ENCODE assay signal across 9 cellular contexts in genomic region chr15:65612616-65612946, GRCh38. TPM values are rescaled to one million over a fixed set of nuclear protein-coding genes. Genes with fewer than 3 reads are reported as not detected.
DNase-seq lines count a peak whose midpoint lies in the region; ATAC-seq and TF ChIP-seq lines count a peak whose summit lies in the region.
"Had no signal": no experiment of that assay in that cellular context is flagged by ENCODE, and none has a peak within 500 bp of the region (broad histone marks: within the 10 kb centered on the region; RNA-seq: fewer than 3 reads in every experiment).

No MANE protein-coding gene starts in this region.

- H2AK9ac ChIP-seq in IMR-90 (replicated peaks; ENCODE audit: low read depth, low read length, poor library complexity) = peak overlapping the region; percentile 17

- no TSS peak for BruUV-seq in IMR-90 (replicated peaks; lab: Mats Ljungman, UMichigan)

- no peaks in the 10 kb centered on the region for H3K9me3 Mint-ChIP-seq in CD8-positive, alpha-beta T cell
- H3K9me3 Mint-ChIP-seq in central memory CD8-positive, alpha-beta T cell = no peaks in the 10 kb centered on the region
- no peaks in the 10 kb centered on the region for H3K9me3 Mint-ChIP-seq in neural crest cell

- H3K4me1 ChIP-seq in CD8-positive, alpha-beta T cell (ENCODE audit: insufficient read depth, low read length) = peaks cover 17% of the 10 kb centered on the region
- peaks cover 4% of the 10 kb centered on the region for H3K4me1 ChIP-seq in IMR-90 (ENCODE audit: control insufficient read depth, insufficient read depth, low read length)
- H3K4me1 ChIP-seq in prostate gland (replicated peaks) = peaks cover 4% of the 10 kb centered on the region

- no peak overlapping the region for H3K9ac ChIP-seq in IMR-90 (ENCODE audit: low read depth, low read length)

- no peaks in the 10 kb centered on the region for H3K9me3 ChIP-seq in CD8-positive, alpha-beta T cell (ENCODE audit: low read length)
- H3K9me3 ChIP-seq in IMR-90 (ENCODE audit: control insufficient read depth, insufficient read depth, low read length) = no peaks in the 10 kb centered on the region
- no peaks in the 10 kb centered on the region for H3K9me3 ChIP-seq in prostate gland

- peak overlapping the region; percentile 71; the same call in 1 of the 2 replicates for H3K23ac ChIP-seq in IMR-90 (ENCODE audit: low read depth, low read length)

- H3K4me2 ChIP-seq in IMR-90 (ENCODE audit: low read depth, low read length) = no peak overlapping the region

- no peak for DNase-seq in CD8-positive, alpha-beta T cell
- DNase-seq in IMR-90 (peak; percentile 21), neural crest cell (ENCODE audit: low read depth, low spot score) (no peak), NCI-H748 (lab: John Stamatoyannopoulos, UW; ENCODE audit: unreplicated experiment) (no peak), SIG-M5 treated with dmso at 0.1 percent for 504 hours (lab: John Stamatoyannopoulos, UW; ENCODE audit: unreplicated experiment) (no peak), prostate gland (ENCODE audit: low spot score) (no peak)
- DNase-seq in central memory CD8-positive, alpha-beta T cell (ENCODE audit: low spot score in 2 of 2) = no peak
- DNase-seq: activated CD4-positive, CD25-positive, alpha-beta regulatory T cell had no signal

- H3K4me3 Mint-ChIP-seq in CD8-positive, alpha-beta T cell = peak overlapping the region; percentile 97
- H3K4me3 Mint-ChIP-seq in central memory CD8-positive, alpha-beta T cell = peak overlapping the region; percentile 93
- peak overlapping the region; percentile 91 for H3K4me3 Mint-ChIP-seq in neural crest cell

- H3K36me3 ChIP-seq in CD8-positive, alpha-beta T cell (ENCODE audit: insufficient read depth, low read length) = no peaks in the 10 kb centered on the region
- no peaks in the 10 kb centered on the region for H3K36me3 ChIP-seq in IMR-90 (ENCODE audit: control insufficient read depth, insufficient read depth, low read length)
- H3K36me3 ChIP-seq in prostate gland = no peaks in the 10 kb centered on the region

- H2BK20ac ChIP-seq in IMR-90 (ENCODE audit: low read depth, low read length) = no peak overlapping the region

- no peak overlapping the region for H3K56ac ChIP-seq in IMR-90 (ENCODE audit: extremely low read depth, insufficient read depth, low read length)

- H3K4ac ChIP-seq in IMR-90 (ENCODE audit: low read depth, low read length) = 0 out of 2 replicates have a peak overlapping the region, but pooled peaks have one; percentile 9

- H3K27me3 Mint-ChIP-seq in CD8-positive, alpha-beta T cell (ENCODE audit: low read depth) = no peaks in the 10 kb centered on the region
- no peaks in the 10 kb centered on the region for H3K27me3 Mint-ChIP-seq in central memory CD8-positive, alpha-beta T cell
- H3K27me3 Mint-ChIP-seq in neural crest cell (ENCODE audit: low read depth) = no peaks in the 10 kb centered on the region

- peak overlapping the region; percentile 5 for H2AFZ ChIP-seq in IMR-90 (replicated peaks; ENCODE audit: low read length, poor library complexity)

- CTCF ChIA-PET in CD8-positive, alpha-beta T cell (lab: Charles Lee) = interaction anchor here (1.2 to 2.4 kb wide), 2 partner anchors 26 to 224 kb away, joined by 3 to 6 read pairs; no protein-coding TSS in a partner anchor
- CTCF ChIA-PET in IMR-90 (lab: Yijun Ruan, JAX) = no interaction called here

- POLR2A ChIA-PET in CD8-positive, alpha-beta T cell (lab: Charles Lee) = interaction anchor here (0.6 kb wide), 1 partner anchor 205 kb away, joined by 4 read pairs; no protein-coding TSS in a partner anchor
- POLR2A ChIA-PET in IMR-90 (lab: Charles Lee; ENCODE audit: unreplicated experiment) = no interaction called here

- no peak overlapping the region for H2BK120ac ChIP-seq in IMR-90 (ENCODE audit: low read depth, low read length)

- H4K5ac ChIP-seq in IMR-90 (ENCODE audit: low read depth, low read length) = no peak overlapping the region; the same call in 1 of the 2 replicates

- H4K91ac ChIP-seq in IMR-90 (ENCODE audit: insufficient read depth, low read depth, low read length) = no peak overlapping the region

- H3K4me1 Mint-ChIP-seq in CD8-positive, alpha-beta T cell (ENCODE audit: low read depth) = peaks cover 41% of the 10 kb centered on the region
- peaks cover 33% of the 10 kb centered on the region for H3K4me1 Mint-ChIP-seq in central memory CD8-positive, alpha-beta T cell
- H3K4me1 Mint-ChIP-seq in neural crest cell = peaks cover 34% of the 10 kb centered on the region

- no peak for ATAC-seq in CD8-positive, alpha-beta T cell
- ATAC-seq in IMR-90 (ENCODE audit: low read depth) (no peak), GM18867 (IDR thresholded peaks at IDR 0.05; ENCODE audit: unreplicated experiment) (no peak)
- ATAC-seq in central memory CD8-positive, alpha-beta T cell (replicated peaks; ENCODE audit: extremely low read depth, poor library complexity, severe bottlenecking) = no peak

- no peaks in the 10 kb centered on the region for H4K20me1 ChIP-seq in IMR-90 (ENCODE audit: insufficient read depth, low read length)

- intact Hi-C loops in CD8-positive, alpha-beta T cell (cut with DNase I, micrococcal nuclease) = loop anchor here (5.0 to 10.0 kb wide), 5 partner anchors 80 to 890 kb away; partner anchors contain the start of genes DENND4A (in 2 of the 2), HACD3 (in 2 of the 2), CLPX (in 1 of the 2) and RPL4 (in 1 of the 2)
- intact Hi-C loops in IMR-90 (cut with micrococcal nuclease) (no loop called here), prostate gland (cut with DNase I) (no loop called here)

- in situ Hi-C loops in IMR-90 (cut with MboI; ENCODE audit: low sequenced_read_pairs) = loop anchor here (25.0 kb wide), 1 partner anchor 675 kb away; the partner anchor contains the start of gene DIS3L

- peak overlapping the region; percentile 20; the same call in 1 of the 2 replicates for H2AK5ac ChIP-seq in IMR-90 (ENCODE audit: low read depth, low read length)

- H3K79me1 ChIP-seq in IMR-90 (ENCODE audit: low read depth in 1 of 2, low read length in 2 of 2) = peaks cover 12 to 35% of the 10 kb centered on the region in 2 experiments; a peak in 3 of 4 replicates

- WGBS in IMR-90 (ENCODE audit: extremely low coverage in 2 of 2, insufficient read length in 1 of 2), 2 experiments = no CpG with 5 or more reads among the region's 2 CpGs
- WGBS in prostate gland = 42% methylated on average over 2 of the region's 2 CpGs

- TF ChIP-seq CTCF in CD8-positive, alpha-beta T cell (IDR thresholded peaks at IDR 0.05) = no peak
- no peak for TF ChIP-seq CTCF in IMR-90 (conservative IDR thresholded peaks at IDR 0.05; ENCODE audit: low read depth, low read length)
- TF ChIP-seq CTCF in neural crest cell (conservative IDR thresholded peaks at IDR 0.05) = no peak
- TF ChIP-seq CTCF in prostate gland (IDR thresholded peaks at IDR 0.05) = no peak

- TF ChIP-seq POLR2A in IMR-90 (IDR thresholded peaks at IDR 0.05; ENCODE audit: low read depth, low read length) (no peak), prostate gland (IDR thresholded peaks at IDR 0.05) (no peak)

- H3K4me3 ChIP-seq in CD8-positive, alpha-beta T cell (ENCODE audit: low read depth, low read length) = no peak overlapping the region
- H3K4me3 ChIP-seq in IMR-90 (ENCODE audit: insufficient read depth, low read depth, low read length) (no peak overlapping the region), prostate gland (no peak overlapping the region)

- H3K36me3 Mint-ChIP-seq in CD8-positive, alpha-beta T cell = peaks cover 6% of the 10 kb centered on the region
- H3K36me3 Mint-ChIP-seq in central memory CD8-positive, alpha-beta T cell (ENCODE audit: insufficient read depth) = peaks cover 10% of the 10 kb centered on the region
- no peaks in the 10 kb centered on the region for H3K36me3 Mint-ChIP-seq in neural crest cell (ENCODE audit: low read depth)

- no peak overlapping the region for H2BK5ac ChIP-seq in IMR-90 (ENCODE audit: low read depth, low read length, poor library complexity, severe bottlenecking)

- H2BK15ac ChIP-seq in IMR-90 (ENCODE audit: low read depth, low read length) = no peak overlapping the region

- peak overlapping the region; percentile 21; the same call in 1 of the 2 replicates for H3K14ac ChIP-seq in IMR-90 (replicated peaks; ENCODE audit: low read depth, low read length)

- no peaks in the 10 kb centered on the region for H3K27me3 ChIP-seq in CD8-positive, alpha-beta T cell (ENCODE audit: insufficient read depth, low read length)
- H3K27me3 ChIP-seq in IMR-90 (ENCODE audit: control insufficient read depth, insufficient read depth, low read length) = no peaks in the 10 kb centered on the region
- H3K27me3 ChIP-seq in prostate gland (replicated peaks; ENCODE audit: insufficient read depth) = no peaks in the 10 kb centered on the region

- no peak overlapping the region for H3K18ac ChIP-seq in IMR-90 (ENCODE audit: low read depth, low read length)

- dilution Hi-C loops in IMR-90 (cut with HindIII; ENCODE audit: low sequenced_read_pairs, unreplicated experiment) = no loop called here

- peak overlapping the region; percentile 98 for H3K27ac Mint-ChIP-seq in CD8-positive, alpha-beta T cell
- H3K27ac Mint-ChIP-seq in central memory CD8-positive, alpha-beta T cell (ENCODE audit: low read depth) = peak overlapping the region; percentile 98
- H3K27ac Mint-ChIP-seq in neural crest cell (ENCODE audit: unreplicated experiment) = peak overlapping the region; percentile 99

- H4K8ac ChIP-seq in IMR-90 (ENCODE audit: low read depth in 2 of 2, low read length in 2 of 2) = peak overlapping the region in 1 of 2 experiments; percentile 96; a peak in 2 of 4 replicates

- no peak overlapping the region for H3K27ac ChIP-seq in CD8-positive, alpha-beta T cell (ENCODE audit: low read depth, low read length)
- H3K27ac ChIP-seq in IMR-90 (ENCODE audit: insufficient read depth, low read length) (no peak overlapping the region), prostate gland (no peak overlapping the region)

- no peak for TF ChIP-seq RAD21 in IMR-90 (IDR thresholded peaks at IDR 0.05; ENCODE audit: low read length)

- peaks cover 13% of the 10 kb centered on the region for H3K9me1 ChIP-seq in IMR-90 (ENCODE audit: insufficient read depth, low read length)

RNA-seq across cellular contexts. Expression of gene INTS14, which starts 1.6 kb away (rescaled TPM):
- total RNA-seq in CD8-positive, alpha-beta T cell = 10 to 100 TPM; 26.7 to 28.6 TPM
- total RNA-seq in IMR-90 (2012; rRNA removed) (22.9 and 33.9 TPM in 2 replicates), neural crest cell (53.1 and 54.6 TPM in 2 replicates), prostate gland (10 to 100 TPM; 39.4 to 55.2 TPM)
- polyA plus RNA-seq in IMR-90 (2012; rRNA removed) = 35.8 and 39.5 TPM in 2 replicates
- 14.9 and 17.2 TPM in 2 replicates for polyA plus RNA-seq in IMR-90 (2012; cell fraction: cytosol; rRNA removed)
- 18.7 and 60.0 TPM in 2 replicates for polyA plus RNA-seq in IMR-90 (2012; cell fraction: nucleus; rRNA removed; ENCODE audit: low replicate concordance)

RNA-seq across cellular contexts. Expression of gene SLC24A1, which starts 9.2 kb away (rescaled TPM):
- total RNA-seq in CD8-positive, alpha-beta T cell = 1 to 10 TPM; 1.3 to 1.5 TPM
- total RNA-seq in IMR-90 (2012; rRNA removed) (3.6 and 3.9 TPM in 2 replicates), neural crest cell (5.4 and 8.9 TPM in 2 replicates), prostate gland (10 to 100 TPM in 1 of 2 donors, 1 to 10 TPM in 1; 8.9 to 14.5 TPM)
- 3.8 and 4.9 TPM in 2 replicates for polyA plus RNA-seq in IMR-90 (2012; rRNA removed)
- polyA plus RNA-seq in IMR-90 (2012; cell fraction: cytosol; rRNA removed) = 2.3 and 4.2 TPM in 2 replicates
- 2.7 and 5.6 TPM in 2 replicates for polyA plus RNA-seq in IMR-90 (2012; cell fraction: nucleus; rRNA removed; ENCODE audit: low replicate concordance)

Comparison
In these comparisons a context has a peak if more than half of its experiments do, and no peak if none do; other contexts are left out.
1. intact Hi-C loops: an anchor here in CD8-positive, alpha-beta T cell (5.0 to 10.0 kb wide); none called in IMR-90 and prostate gland.